ENCODE assay signal across 18 cellular contexts in genomic region chr11:124297921-124298320, GRCh38. TPM values are rescaled to one million over a fixed set of nuclear protein-coding genes. Genes with fewer than 3 reads are reported as not detected.
DNase-seq lines count a peak whose midpoint lies in the region; ATAC-seq, FAIRE-seq and TF ChIP-seq lines count a peak whose summit lies in the region.
"Had no signal": no experiment of that assay in that cellular context is flagged by ENCODE, and none has a peak within 500 bp of the region (broad histone marks: within the 10 kb centered on the region; RNA-seq: fewer than 3 reads in every experiment).

No MANE protein-coding gene starts in this region.

- H3K27me3 ChIP-seq in astrocyte (ENCODE audit: insufficient read depth, low read length), result no peaks in the 10 kb centered on the region

- peak overlapping the region; percentile 15 for H3K4me2 ChIP-seq in astrocyte (ENCODE audit: low read length)

- DNase-seq in AG08395 (ENCODE audit: low spot score) (peak; percentile 24), HCEC 1CT (peak; percentile 68), astrocyte (ENCODE audit: low read depth) (peak; percentile 38), fibroblast of peridontal ligament (ENCODE audit: extremely low read depth) (peak; percentile 78), H54 (ENCODE audit: insufficient read length, low spot score) (no peak)
- DNase-seq in activated CD8-positive, alpha-beta memory T cell treated with anti-CD3 and anti-CD28 coated beads, Interleukin-2, amount 10 ng/mL, durations not matched to agents 7 days and 5 days, result no peak
- DNase-seq: AML-193, NCI-H1436, NCI-H2029, NCI-H748 treated with DMSO at 0.1 percent for 48 hours, PC-3 had no signal

- H3K36me3 ChIP-seq in astrocyte (ENCODE audit: insufficient read depth, low read length), result no peaks in the 10 kb centered on the region

- H2AFZ ChIP-seq in astrocyte (ENCODE audit: low read depth, low read length), result no peak overlapping the region

- no peak overlapping the region for H3K9ac ChIP-seq in astrocyte (ENCODE audit: low read length)

- H3K9me3 Mint-ChIP-seq in astrocyte (ENCODE audit: unreplicated experiment), result no peaks in the 10 kb centered on the region
- H3K9me3 Mint-ChIP-seq in activated CD8-positive, alpha-beta memory T cell treated with anti-CD3 and anti-CD28 coated beads, Interleukin-2, amount 10 ng/mL, durations not matched to agents 7 days and 5 days (ENCODE audit: low read depth), result no peaks in the 10 kb centered on the region
- H3K9me3 Mint-ChIP-seq: CD14-positive monocyte had no signal

- ATAC-seq in GM21447 (IDR thresholded peaks at IDR 0.05; ENCODE audit: unreplicated experiment) (no peak), GM19463 (IDR thresholded peaks at IDR 0.05; ENCODE audit: unreplicated experiment) (no peak)
- ATAC-seq in activated CD8-positive, alpha-beta memory T cell treated with anti-CD3 and anti-CD28 coated beads, Interleukin-2, amount 10 ng/mL, durations not matched to agents 7 days and 5 days, result no peak
- ATAC-seq: PC-3 had no signal

- TF ChIP-seq POLR2A in H54 (IDR thresholded peaks at IDR 0.05; ENCODE audit: low read depth, low read length), result no peak

- no peaks in the 10 kb centered on the region for H3K9me3 ChIP-seq in astrocyte (ENCODE audit: insufficient read depth, low read depth, low read length)

- H3K4me3 ChIP-seq in astrocyte (ENCODE audit: insufficient read depth, low read depth, low read length), result no peak overlapping the region

- no peaks in the 10 kb centered on the region for H3K79me2 ChIP-seq in astrocyte (ENCODE audit: insufficient read depth, low read length)

- no peaks in the 10 kb centered on the region for H3K27me3 Mint-ChIP-seq in astrocyte (ENCODE audit: low read depth, unreplicated experiment)
- H3K27me3 Mint-ChIP-seq in activated CD8-positive, alpha-beta memory T cell treated with anti-CD3 and anti-CD28 coated beads, Interleukin-2, amount 10 ng/mL, durations not matched to agents 7 days and 5 days, result no peaks in the 10 kb centered on the region

- no peak for TF ChIP-seq CTCF in astrocyte (IDR thresholded peaks at IDR 0.05; ENCODE audit: insufficient read depth, low read depth, low read length)

- CTCF ChIA-PET in activated CD8-positive, alpha-beta memory T cell treated with anti-CD3 and anti-CD28 coated beads, Interleukin-2, amount 10 ng/mL, durations not matched to agents 7 days and 5 days (lab: Charles Lee), result no interaction called here

- H3K36me3 Mint-ChIP-seq in astrocyte (ENCODE audit: low read depth, unreplicated experiment), result no peaks in the 10 kb centered on the region
- no peaks in the 10 kb centered on the region for H3K36me3 Mint-ChIP-seq in activated CD8-positive, alpha-beta memory T cell treated with anti-CD3 and anti-CD28 coated beads, Interleukin-2, amount 10 ng/mL, durations not matched to agents 7 days and 5 days
- H3K36me3 Mint-ChIP-seq: CD14-positive monocyte had no signal

- no peak overlapping the region for H3K27ac Mint-ChIP-seq in astrocyte (ENCODE audit: unreplicated experiment)
- no peak overlapping the region for H3K27ac Mint-ChIP-seq in activated CD8-positive, alpha-beta memory T cell treated with anti-CD3 and anti-CD28 coated beads, Interleukin-2, amount 10 ng/mL, durations not matched to agents 7 days and 5 days
- H3K27ac Mint-ChIP-seq: CD14-positive monocyte had no signal

- no peaks in the 10 kb centered on the region for H4K20me1 ChIP-seq in astrocyte (ENCODE audit: insufficient read depth, low read length)

- FAIRE-seq in astrocyte (lab: Jason Lieb, UNC), result no peak
- FAIRE-seq in H54 (lab: Jason Lieb, UNC), result no peak
- FAIRE-seq: A204.1, HTR-8/SVneo had no signal

- H3K27ac ChIP-seq in astrocyte (ENCODE audit: low read depth, low read length), result no peak overlapping the region

- no peaks in the 10 kb centered on the region for H3K4me1 ChIP-seq in astrocyte (ENCODE audit: insufficient read depth, low read length)

- H3K4me3 Mint-ChIP-seq in astrocyte (ENCODE audit: unreplicated experiment), result no peak overlapping the region
- no peak overlapping the region for H3K4me3 Mint-ChIP-seq in activated CD8-positive, alpha-beta memory T cell treated with anti-CD3 and anti-CD28 coated beads, Interleukin-2, amount 10 ng/mL, durations not matched to agents 7 days and 5 days
- H3K4me3 Mint-ChIP-seq: CD14-positive monocyte had no signal

- no peaks in the 10 kb centered on the region for H3K4me1 Mint-ChIP-seq in astrocyte (ENCODE audit: low read depth, unreplicated experiment)
- no peaks in the 10 kb centered on the region for H3K4me1 Mint-ChIP-seq in activated CD8-positive, alpha-beta memory T cell treated with anti-CD3 and anti-CD28 coated beads, Interleukin-2, amount 10 ng/mL, durations not matched to agents 7 days and 5 days
- H3K4me1 Mint-ChIP-seq: CD14-positive monocyte had no signal

RNA-seq across cellular contexts. Expression of gene OR8D1, which starts 15.8 kb away (rescaled TPM):
- not detected in 2 replicates for total RNA-seq in astrocyte
- total RNA-seq in activated CD8-positive, alpha-beta memory T cell treated with anti-CD3 and anti-CD28 coated beads, Interleukin-2, amount 10 ng/mL, durations not matched to agents 7 days and 5 days, result not detected
- total RNA-seq: NCI-H460, PC-3, SK-MEL-5 had no signal

RNA-seq across cellular contexts. Expression of gene OR8D2, which starts 22.1 kb away (rescaled TPM):
- total RNA-seq in astrocyte, result not detected in 2 replicates
- not detected for total RNA-seq in activated CD8-positive, alpha-beta memory T cell treated with anti-CD3 and anti-CD28 coated beads, Interleukin-2, amount 10 ng/mL, durations not matched to agents 7 days and 5 days
- total RNA-seq: NCI-H460, PC-3, SK-MEL-5 had no signal

RNA-seq across cellular contexts. Expression of gene OR8G5, which starts 41.7 kb away (rescaled TPM):
- not detected in 2 replicates for total RNA-seq in astrocyte
- total RNA-seq in activated CD8-positive, alpha-beta memory T cell treated with anti-CD3 and anti-CD28 coated beads, Interleukin-2, amount 10 ng/mL, durations not matched to agents 7 days and 5 days, result not detected
- total RNA-seq: NCI-H460, SK-MEL-5 had no signal

RNA-seq across cellular contexts. Expression of gene OR8G1, which starts 57.0 kb away (rescaled TPM):
- not detected in 2 replicates for total RNA-seq in astrocyte
- not detected for total RNA-seq in activated CD8-positive, alpha-beta memory T cell treated with anti-CD3 and anti-CD28 coated beads, Interleukin-2, amount 10 ng/mL, durations not matched to agents 7 days and 5 days
- total RNA-seq: NCI-H460, PC-3, SK-MEL-5 had no signal

Comparison
In these comparisons a context has a peak if more than half of its experiments do, and no peak if none do; other contexts are left out.
1. DNase-seq: peak in AG08395 (single experiment), HCEC 1CT (single experiment), astrocyte (single experiment) and fibroblast of peridontal ligament (single experiment); none in H54 (single experiment) and activated CD8-positive, alpha-beta memory T cell treated with anti-CD3 and anti-CD28 coated beads, Interleukin-2, amount 10 ng/mL, durations not matched to agents 7 days and 5 days (single experiment).